26 cellular contexts compared by ENCODE assay signal in genomic region chr2:196804381-196804780, GRCh38. TPM values are rescaled to one million over a fixed set of nuclear protein-coding genes. Genes with fewer than 3 reads are reported as not detected.
A peak's percentile ranks its signal among the peaks of the same experiment; 100 is the strongest.
DNase-seq lines count a peak whose midpoint lies in the region; TF ChIP-seq lines count a peak whose summit lies in the region.
"Had no signal": no experiment of that assay in that cellular context is flagged by ENCODE, and none has a peak within 500 bp of the region (broad histone marks: within the 10 kb centered on the region; RNA-seq: fewer than 3 reads in every experiment).

No MANE protein-coding gene starts in this region.

- no peaks in the 10 kb centered on the region for H3K36me3 ChIP-seq in GM23248 (ENCODE audit: low read depth)
- no peaks in the 10 kb centered on the region for H3K36me3 ChIP-seq in osteoblast (ENCODE audit: insufficient read depth, low read length)
- H3K36me3 ChIP-seq: BE2C, SJSA1 had no signal

- in situ Hi-C loops in GM23248 (cut with MboI): no loop called here

- H3K9ac ChIP-seq in GM23248: no peak overlapping the region

- H2AFZ ChIP-seq in GM23248 (peak overlapping the region; percentile 33; the same call in 1 of the 2 replicates), osteoblast (ENCODE audit: low read length) (no peak overlapping the region)
- H2AFZ ChIP-seq: PC-9 had no signal

- H3F3A ChIP-seq in GM23248 (ENCODE audit: insufficient read depth): peaks cover 20% of the 10 kb centered on the region

- H3K27me3 ChIP-seq in GM23248 (replicated peaks; ENCODE audit: insufficient read depth) (no peaks in the 10 kb centered on the region), osteoblast (ENCODE audit: insufficient read depth, low read length) (no peaks in the 10 kb centered on the region)
- H3K27me3 ChIP-seq: BE2C, SJSA1 had no signal

- H3K9me3 ChIP-seq in GM23248 (ENCODE audit: low read depth) (no peaks in the 10 kb centered on the region), osteoblast (ENCODE audit: low read depth, low read length) (no peaks in the 10 kb centered on the region)
- H3K9me3 ChIP-seq: BE2C, HAP-1, SJSA1 had no signal

- WGBS in GM23248 (ENCODE audit: low coverage in 1 of 2, low lambda C conversion rate in 2 of 2, missing lambda C conversion rate in 2 of 2), 2 experiments: 0 to 9% methylated on average over 1 of the region's 1 CpG

- H3K27ac ChIP-seq in GM23248 (no peak overlapping the region), osteoblast (ENCODE audit: low read depth, low read length) (no peak overlapping the region)
- H3K27ac ChIP-seq: PC-9, SJSA1 had no signal

- H3K79me2 ChIP-seq in GM23248 (ENCODE audit: insufficient read depth) (peaks cover 11% of the 10 kb centered on the region), osteoblast (ENCODE audit: insufficient read depth, low read length) (peaks cover 3% of the 10 kb centered on the region)

- TF ChIP-seq CTCF in osteoblast (IDR thresholded peaks at IDR 0.05; ENCODE audit: extremely low read depth, low read depth, low read length): no peak

- H3K9me2 ChIP-seq in GM23248 (ENCODE audit: insufficient read depth): no peaks in the 10 kb centered on the region

- no peaks in the 10 kb centered on the region for H4K20me1 ChIP-seq in GM23248 (ENCODE audit: insufficient read depth)
- H4K20me1 ChIP-seq in osteoblast (ENCODE audit: insufficient read depth, low read length): no peaks in the 10 kb centered on the region

- DNase-seq in AG20443 (ENCODE audit: low spot score) (peak; percentile 16), GM23248 (peak; percentile 51), NCI-H460 (ENCODE audit: extremely low read depth, low read depth) (peak; percentile 86), osteoblast (ENCODE audit: insufficient read length, low spot score, missing footprints) (peak; percentile 39), inferior parietal cortex (ENCODE audit: extremely low spot score) (no peak), NCI-H2171 (lab: John Stamatoyannopoulos, UW) (no peak), NCI-H82 treated with DMSO at 0.1 percent for 48 hours (lab: John Stamatoyannopoulos, UW; ENCODE audit: unreplicated experiment) (no peak)
- DNase-seq: BE2C; Calu3; DMS79 treated with DMSO at 0.1 percent for 48 hours; GOT3; NCI-H1092 treated with DMSO at 0.1 percent for 48 hours; NCI-H1436; NCI-H187 treated with DMSO at 0.1 percent for 48 hours; NCI-H524 treated with DMSO at 0.1 percent for 48 hours; NCI-H774; NK-92 treated with Interleukin-12 subunit alpha and Interleukin-12 subunit beta, amount 100 ng/mL, for 24 hours; PC-9; Right ventricle myocardium superior; RPMI8226; T-helper 1 cell had no signal

- H3K4me3 ChIP-seq in GM23248: no peak overlapping the region; the same call in 1 of the 2 replicates
- H3K4me3 ChIP-seq in osteoblast (ENCODE audit: insufficient read depth, low read length): no peak overlapping the region
- H3K4me3 ChIP-seq: HAP-1, PC-9, SJSA1 had no signal

- H3K4me1 ChIP-seq in GM23248 (ENCODE audit: insufficient read depth) (peaks cover 24% of the 10 kb centered on the region), osteoblast (ENCODE audit: insufficient read depth, low read length) (peaks cover 4% of the 10 kb centered on the region)
- H3K4me1 ChIP-seq: HAP-1 had no signal

- H3K4me2 ChIP-seq in GM23248 (ENCODE audit: unreplicated experiment) (peak overlapping the region; percentile 7), osteoblast (ENCODE audit: insufficient read depth, low read length) (no peak overlapping the region)
- H3K4me2 ChIP-seq: PC-9 had no signal

RNA-seq across cellular contexts. Expression of gene C2orf66, which starts 4.8 kb away (rescaled TPM):
- not detected in 2 replicates for total RNA-seq in GM23248 (2014; rRNA removed; shearing (Covaris generic))
- 0.25 TPM in 1 of 2 replicates, not detected in the other for polyA plus RNA-seq in GM23248 (2016; fragmentation: Nextera tagmentation; extraction: Ambion mirVana)
- total RNA-seq in NCI-H460 (2014; rRNA removed; shearing (Covaris generic)): 0.58 and 0.84 TPM in 2 replicates
- 0.19 and 1.4 TPM in 2 replicates for polyA plus RNA-seq in NCI-H460 (2014; cell fraction: nucleus; rRNA removed)
- under 0.01 and 0.36 TPM in 2 replicates for total RNA-seq in osteoblast
- total RNA-seq: A172, G401, Right ventricle myocardium superior had no signal
- polyA plus RNA-seq: CD14-positive monocyte had no signal

RNA-seq across cellular contexts. Expression of gene GTF3C3, which starts 4.9 kb away (rescaled TPM):
- 30.4 and 44.6 TPM in 2 replicates for total RNA-seq in GM23248 (2014; rRNA removed; shearing (Covaris generic))
- polyA plus RNA-seq in GM23248 (2016; fragmentation: Nextera tagmentation; extraction: Ambion mirVana): 13.1 and 16.0 TPM in 2 replicates
- total RNA-seq in NCI-H460 (2014; rRNA removed; shearing (Covaris generic)): 75.0 and 85.5 TPM in 2 replicates
- 119 and 337 TPM in 2 replicates for polyA plus RNA-seq in NCI-H460 (2014; cell fraction: nucleus; rRNA removed)
- total RNA-seq in osteoblast: 43.0 and 46.3 TPM in 2 replicates

Comparison
In these comparisons a context has a peak if more than half of its experiments do, and no peak if none do; other contexts are left out.
1. DNase-seq: peak in AG20443 (single experiment), GM23248 (single experiment), NCI-H460 (single experiment) and osteoblast (single experiment); none in inferior parietal cortex (single experiment), NCI-H2171 (single experiment) and NCI-H82 treated with DMSO at 0.1 percent for 48 hours (single experiment).